2 cellular contexts compared by ENCODE assay signal in the genomic region with DNA sequence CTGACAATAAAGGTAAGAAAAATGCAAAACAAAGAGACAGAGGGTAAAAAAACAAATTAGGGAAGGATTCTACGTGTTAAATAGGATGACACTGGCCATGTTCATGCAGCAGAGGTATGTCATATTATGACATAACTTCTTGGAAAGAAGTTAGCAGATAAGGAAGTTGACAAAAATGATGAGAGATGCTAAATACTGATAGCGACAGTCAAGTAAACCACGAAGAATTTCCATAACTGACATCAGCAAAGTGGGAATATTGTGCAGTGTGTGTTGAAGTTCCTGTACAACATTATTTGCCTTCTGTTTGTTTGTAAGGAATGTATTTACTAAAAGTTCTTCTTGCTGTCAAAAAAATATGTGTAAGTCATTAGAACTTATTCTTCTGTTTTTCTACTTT.
TF ChIP-seq lines count a peak whose summit lies in the region.

No MANE protein-coding gene starts in this region.

TF ChIP-seq in SK-N-SH, 30 proteins besides CTCF, POLR2A, EP300 and RAD21 (continued from another document):
- TF ChIP-seq RFX5 (IDR thresholded peaks at IDR 0.05; ENCODE audit: low read length) (no peak), POLR2AphosphoS5 (IDR thresholded peaks at IDR 0.05; ENCODE audit: low read depth, low read length) (no peak), RCOR1 (IDR thresholded peaks at IDR 0.05; ENCODE audit: low read length) (no peak), FOXM1 (IDR thresholded peaks at IDR 0.05; ENCODE audit: low read depth) (no peak), NFIC (IDR thresholded peaks at IDR 0.05; ENCODE audit: borderline replicate concordance) (peak; percentile 52; the same call in 1 of the 2 replicates), GABPA (IDR thresholded peaks at IDR 0.05; ENCODE audit: low read depth) (no peak), MAX (IDR thresholded peaks at IDR 0.05; ENCODE audit: low read depth) (no peak), JUND (IDR thresholded peaks at IDR 0.05) (peak; percentile 34; the same call in 1 of the 2 replicates), YY1 (IDR thresholded peaks at IDR 0.05; ENCODE audit: low read depth) (no peak), ELF1 (IDR thresholded peaks at IDR 0.05) (no peak), TCF12 (IDR thresholded peaks at IDR 0.05) (peak; percentile 55), RXRA (IDR thresholded peaks at IDR 0.05; ENCODE audit: borderline replicate concordance, low read depth) (no peak), FOSL2 (IDR thresholded peaks at IDR 0.05; ENCODE audit: borderline replicate concordance, low read depth) (no peak), EZH2phosphoT487 (IDR thresholded peaks at IDR 0.05; ENCODE audit: borderline replicate concordance, low read depth) (no peak), CHD2 (IDR thresholded peaks at IDR 0.05; ENCODE audit: low read length, partially characterized antibody) (no peak)
- TF ChIP-seq, protein P1, sequence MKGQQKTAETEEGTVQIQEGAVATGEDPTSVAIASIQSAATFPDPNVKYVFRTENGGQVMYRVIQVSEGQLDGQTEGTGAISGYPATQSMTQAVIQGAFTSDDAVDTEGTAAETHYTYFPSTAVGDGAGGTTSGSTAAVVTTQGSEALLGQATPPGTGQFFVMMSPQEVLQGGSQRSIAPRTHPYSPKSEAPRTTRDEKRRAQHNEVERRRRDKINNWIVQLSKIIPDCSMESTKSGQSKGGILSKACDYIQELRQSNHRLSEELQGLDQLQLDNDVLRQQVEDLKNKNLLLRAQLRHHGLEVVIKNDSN (IDR thresholded peaks at IDR 0.05; ENCODE audit: borderline replicate concordance, low read depth): no peak
- TF ChIP-seq, protein P2, sequence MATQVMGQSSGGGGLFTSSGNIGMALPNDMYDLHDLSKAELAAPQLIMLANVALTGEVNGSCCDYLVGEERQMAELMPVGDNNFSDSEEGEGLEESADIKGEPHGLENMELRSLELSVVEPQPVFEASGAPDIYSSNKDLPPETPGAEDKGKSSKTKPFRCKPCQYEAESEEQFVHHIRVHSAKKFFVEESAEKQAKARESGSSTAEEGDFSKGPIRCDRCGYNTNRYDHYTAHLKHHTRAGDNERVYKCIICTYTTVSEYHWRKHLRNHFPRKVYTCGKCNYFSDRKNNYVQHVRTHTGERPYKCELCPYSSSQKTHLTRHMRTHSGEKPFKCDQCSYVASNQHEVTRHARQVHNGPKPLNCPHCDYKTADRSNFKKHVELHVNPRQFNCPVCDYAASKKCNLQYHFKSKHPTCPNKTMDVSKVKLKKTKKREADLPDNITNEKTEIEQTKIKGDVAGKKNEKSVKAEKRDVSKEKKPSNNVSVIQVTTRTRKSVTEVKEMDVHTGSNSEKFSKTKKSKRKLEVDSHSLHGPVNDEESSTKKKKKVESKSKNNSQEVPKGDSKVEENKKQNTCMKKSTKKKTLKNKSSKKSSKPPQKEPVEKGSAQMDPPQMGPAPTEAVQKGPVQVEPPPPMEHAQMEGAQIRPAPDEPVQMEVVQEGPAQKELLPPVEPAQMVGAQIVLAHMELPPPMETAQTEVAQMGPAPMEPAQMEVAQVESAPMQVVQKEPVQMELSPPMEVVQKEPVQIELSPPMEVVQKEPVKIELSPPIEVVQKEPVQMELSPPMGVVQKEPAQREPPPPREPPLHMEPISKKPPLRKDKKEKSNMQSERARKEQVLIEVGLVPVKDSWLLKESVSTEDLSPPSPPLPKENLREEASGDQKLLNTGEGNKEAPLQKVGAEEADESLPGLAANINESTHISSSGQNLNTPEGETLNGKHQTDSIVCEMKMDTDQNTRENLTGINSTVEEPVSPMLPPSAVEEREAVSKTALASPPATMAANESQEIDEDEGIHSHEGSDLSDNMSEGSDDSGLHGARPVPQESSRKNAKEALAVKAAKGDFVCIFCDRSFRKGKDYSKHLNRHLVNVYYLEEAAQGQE (IDR thresholded peaks at IDR 0.05; ENCODE audit: low read depth, low read length): no peak
TF ChIP-seq in SK-N-SH: peak in this region for 4.

TF ChIP-seq in SK-N-SH treated with all-trans-retinoic acid at 6 μM for 48 hours, 23 proteins besides CTCF, POLR2A, EP300 and RAD21 (continued from another document):
- TF ChIP-seq, protein P3, sequence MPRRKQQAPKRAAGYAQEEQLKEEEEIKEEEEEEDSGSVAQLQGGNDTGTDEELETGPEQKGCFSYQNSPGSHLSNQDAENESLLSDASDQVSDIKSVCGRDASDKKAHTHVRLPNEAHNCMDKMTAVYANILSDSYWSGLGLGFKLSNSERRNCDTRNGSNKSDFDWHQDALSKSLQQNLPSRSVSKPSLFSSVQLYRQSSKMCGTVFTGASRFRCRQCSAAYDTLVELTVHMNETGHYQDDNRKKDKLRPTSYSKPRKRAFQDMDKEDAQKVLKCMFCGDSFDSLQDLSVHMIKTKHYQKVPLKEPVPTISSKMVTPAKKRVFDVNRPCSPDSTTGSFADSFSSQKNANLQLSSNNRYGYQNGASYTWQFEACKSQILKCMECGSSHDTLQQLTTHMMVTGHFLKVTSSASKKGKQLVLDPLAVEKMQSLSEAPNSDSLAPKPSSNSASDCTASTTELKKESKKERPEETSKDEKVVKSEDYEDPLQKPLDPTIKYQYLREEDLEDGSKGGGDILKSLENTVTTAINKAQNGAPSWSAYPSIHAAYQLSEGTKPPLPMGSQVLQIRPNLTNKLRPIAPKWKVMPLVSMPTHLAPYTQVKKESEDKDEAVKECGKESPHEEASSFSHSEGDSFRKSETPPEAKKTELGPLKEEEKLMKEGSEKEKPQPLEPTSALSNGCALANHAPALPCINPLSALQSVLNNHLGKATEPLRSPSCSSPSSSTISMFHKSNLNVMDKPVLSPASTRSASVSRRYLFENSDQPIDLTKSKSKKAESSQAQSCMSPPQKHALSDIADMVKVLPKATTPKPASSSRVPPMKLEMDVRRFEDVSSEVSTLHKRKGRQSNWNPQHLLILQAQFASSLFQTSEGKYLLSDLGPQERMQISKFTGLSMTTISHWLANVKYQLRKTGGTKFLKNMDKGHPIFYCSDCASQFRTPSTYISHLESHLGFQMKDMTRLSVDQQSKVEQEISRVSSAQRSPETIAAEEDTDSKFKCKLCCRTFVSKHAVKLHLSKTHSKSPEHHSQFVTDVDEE (CRISPR knock-in tag; IDR thresholded peaks at IDR 0.05): no peak
- TF ChIP-seq BACH2 (CRISPR knock-in tag; IDR thresholded peaks at IDR 0.05; ENCODE audit: borderline replicate concordance) (no peak), OSR1 (CRISPR knock-in tag; IDR thresholded peaks at IDR 0.05) (no peak), TOX (CRISPR knock-in tag; IDR thresholded peaks at IDR 0.05; ENCODE audit: borderline replicate concordance) (no peak), RARB (CRISPR knock-in tag; IDR thresholded peaks at IDR 0.05) (no peak), CREB5 (CRISPR knock-in tag; IDR thresholded peaks at IDR 0.05; ENCODE audit: low read depth) (no peak), ISL1 (CRISPR knock-in tag; IDR thresholded peaks at IDR 0.05) (no peak), ESRRG (CRISPR knock-in tag; IDR thresholded peaks at IDR 0.05) (no peak), ZNF70 (CRISPR knock-in tag; IDR thresholded peaks at IDR 0.05) (no peak), CSDC2 (CRISPR knock-in tag; IDR thresholded peaks at IDR 0.05) (no peak), GLIS3 (CRISPR knock-in tag; IDR thresholded peaks at IDR 0.05) (no peak), ZNF8 (CRISPR knock-in tag; IDR thresholded peaks at IDR 0.05) (no peak), ZFP30 (CRISPR knock-in tag; IDR thresholded peaks at IDR 0.05) (no peak), TCF4 (CRISPR knock-in tag; IDR thresholded peaks at IDR 0.05; ENCODE audit: borderline replicate concordance) (no peak), SNAI2 (CRISPR knock-in tag; IDR thresholded peaks at IDR 0.05) (no peak)
- TF ChIP-seq, protein P4, sequence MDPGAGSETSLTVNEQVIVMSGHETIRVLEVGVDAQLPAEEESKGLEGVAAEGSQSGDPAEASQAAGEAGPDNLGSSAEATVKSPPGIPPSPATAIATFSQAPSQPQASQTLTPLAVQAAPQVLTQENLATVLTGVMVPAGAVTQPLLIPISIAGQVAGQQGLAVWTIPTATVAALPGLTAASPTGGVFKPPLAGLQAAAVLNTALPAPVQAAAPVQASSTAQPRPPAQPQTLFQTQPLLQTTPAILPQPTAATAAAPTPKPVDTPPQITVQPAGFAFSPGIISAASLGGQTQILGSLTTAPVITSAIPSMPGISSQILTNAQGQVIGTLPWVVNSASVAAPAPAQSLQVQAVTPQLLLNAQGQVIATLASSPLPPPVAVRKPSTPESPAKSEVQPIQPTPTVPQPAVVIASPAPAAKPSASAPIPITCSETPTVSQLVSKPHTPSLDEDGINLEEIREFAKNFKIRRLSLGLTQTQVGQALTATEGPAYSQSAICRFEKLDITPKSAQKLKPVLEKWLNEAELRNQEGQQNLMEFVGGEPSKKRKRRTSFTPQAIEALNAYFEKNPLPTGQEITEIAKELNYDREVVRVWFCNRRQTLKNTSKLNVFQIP (CRISPR knock-in tag; IDR thresholded peaks at IDR 0.05; ENCODE audit: borderline replicate concordance, low read depth): no peak
